In the genomic region with DNA sequence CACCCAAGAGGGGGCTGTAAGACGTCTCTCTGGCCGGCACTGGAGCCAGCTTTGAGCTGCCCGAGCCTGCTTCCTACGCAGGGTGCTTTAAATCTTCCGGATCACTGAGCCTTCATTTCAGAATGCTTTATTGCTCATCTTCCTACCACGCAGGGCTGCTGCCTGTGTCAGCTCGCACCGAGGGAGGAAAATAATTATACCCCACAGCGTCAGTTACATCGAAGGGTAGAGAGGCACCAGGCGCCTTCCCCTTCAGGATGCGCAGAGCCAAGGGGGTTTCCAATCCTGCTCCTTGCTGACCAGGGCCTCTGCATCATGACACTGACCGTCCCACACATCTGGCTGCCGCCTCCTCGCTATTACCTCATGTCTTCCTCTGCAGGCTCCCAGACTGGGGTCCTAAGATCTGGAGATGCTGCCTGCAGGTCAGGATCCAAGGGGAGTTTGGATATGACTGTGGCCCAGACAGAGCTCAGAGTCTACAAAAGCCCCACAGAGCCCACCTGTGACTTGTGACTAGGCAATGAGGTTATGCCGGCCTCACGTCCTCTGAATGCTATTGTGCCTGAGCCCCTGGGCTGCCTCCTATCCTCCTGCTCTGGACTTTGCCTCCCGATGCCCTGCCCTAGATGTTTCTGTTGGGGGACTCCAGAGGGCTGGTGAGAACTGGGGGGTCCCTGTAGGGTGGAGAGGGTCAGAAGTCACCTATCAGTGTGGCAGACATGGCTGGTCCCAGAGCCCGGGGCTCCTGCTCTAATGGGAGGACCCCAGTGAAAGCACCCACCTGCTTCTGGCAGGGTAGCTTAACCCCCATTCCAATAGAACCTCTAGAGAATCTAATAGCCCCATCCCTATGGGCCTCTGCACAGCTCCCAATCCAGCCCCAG, we compare ENCODE assay signal across 17 cellular contexts.
DNase-seq lines count a peak whose midpoint lies in the region; ATAC-seq and TF ChIP-seq lines count a peak whose summit lies in the region.
"Had no signal": no experiment of that assay in that cellular context is flagged by ENCODE, and none has a peak within 500 bp of the region (broad histone marks: within the 10 kb centered on the region; RNA-seq: fewer than 3 reads in every experiment).

No MANE protein-coding gene starts in this region.

- CTCF ChIA-PET in Panc1 (lab: Charles Lee) = no interaction called here
- CTCF ChIA-PET in CD4-positive, alpha-beta T cell (lab: Charles Lee) = no interaction called here

- H3K9me3 Mint-ChIP-seq in CD4-positive, alpha-beta T cell = peaks cover 3% of the 10 kb centered on the region
- H3K9me3 Mint-ChIP-seq: activated CD4-positive, alpha-beta T cell treated with anti-CD3 and anti-CD28 coated beads, Interleukin-2, amount 10 ng/mL, durations not matched to agents 7 days and 5 days; activated naive CD8-positive, alpha-beta T cell treated with anti-CD3 and anti-CD28 coated beads, Interleukin-2, amount 10 ng/mL, durations not matched to agents 7 days and 5 days; immature natural killer cell had no signal

- in situ Hi-C loops in Panc1 (cut with HindIII; ENCODE audit: low pct_unique_long_range_greater_than_20kb, low sequenced_read_pairs) = no loop called here

- no peak overlapping the region for H3K4me3 Mint-ChIP-seq in CD4-positive, alpha-beta T cell
- H3K4me3 Mint-ChIP-seq: activated CD4-positive, alpha-beta T cell treated with anti-CD3 and anti-CD28 coated beads, Interleukin-2, amount 10 ng/mL, durations not matched to agents 7 days and 5 days; activated naive CD8-positive, alpha-beta T cell treated with anti-CD3 and anti-CD28 coated beads, Interleukin-2, amount 10 ng/mL, durations not matched to agents 7 days and 5 days had no signal

- ATAC-seq in Panc1 (0 out of 2 replicates have a peak, but pooled peaks have one; percentile 44), sciatic nerve (no peak)
- ATAC-seq in CD4-positive, alpha-beta T cell (ENCODE audit: poor library complexity) = no peak
- ATAC-seq: esophagus mucosa had no signal

- DNase-seq in Daoy (ENCODE audit: low read depth) (peak; percentile 22), Panc1 (ENCODE audit: low read depth, low spot score) (no peak), kidney glomerular epithelial cell (lab: John Stamatoyannopoulos, UW) (peak; percentile 18), sciatic nerve (ENCODE audit: low spot score) (peak; percentile 48), NCI-H187 treated with DMSO at 0.1 percent for 48 hours (lab: John Stamatoyannopoulos, UW) (no peak), amniotic stem cell (lab: John Stamatoyannopoulos, UW) (no peak)
- DNase-seq in CD4-positive, alpha-beta T cell = no peak
- DNase-seq: activated CD4-positive, alpha-beta T cell treated with anti-CD3 and anti-CD28 coated beads, Interleukin-2, amount 10 ng/mL, durations not matched to agents 7 days and 5 days; activated naive CD8-positive, alpha-beta T cell treated with anti-CD3 and anti-CD28 coated beads, Interleukin-2, amount 10 ng/mL, durations not matched to agents 7 days and 5 days; immature natural killer cell; NCI-H1048; stimulated activated CD4-positive, alpha-beta T cell treated with anti-CD3 and anti-CD28 coated beads, Interleukin-4, amount 100 ng/mL, for 4 hours; SW 1271 had no signal

- no peaks in the 10 kb centered on the region for H3K9me3 ChIP-seq in Panc1 (ENCODE audit: control insufficient read depth, insufficient read depth, low read depth, low read length)
- H3K9me3 ChIP-seq in CD4-positive, alpha-beta T cell (ENCODE audit: control insufficient read depth, low read length) = no peaks in the 10 kb centered on the region
- H3K9me3 ChIP-seq: thoracic aorta had no signal

- H3K27me3 ChIP-seq in Panc1 (ENCODE audit: control insufficient read depth, insufficient read depth, low read length) = no peaks in the 10 kb centered on the region
- H3K27me3 ChIP-seq in CD4-positive, alpha-beta T cell (ENCODE audit: control insufficient read depth, insufficient read depth, low read length) = no peaks in the 10 kb centered on the region

- H3K4me3 ChIP-seq in Panc1 (ENCODE audit: low read depth in 2 of 2, low read length in 2 of 2) = no peak overlapping the region
- H3K4me3 ChIP-seq: dorsolateral prefrontal cortex, thoracic aorta had no signal

- intact Hi-C loops in Panc1 (cut with micrococcal nuclease; ENCODE audit: unreplicated experiment) = no loop called here
- intact Hi-C loops in sciatic nerve (cut with DNase I) = no loop called here
- intact Hi-C loops in CD4-positive, alpha-beta T cell (cut with DNase I, micrococcal nuclease) = no loop called here

- H3K27ac ChIP-seq in Panc1 (ENCODE audit: low read length) = no peak overlapping the region
- no peak overlapping the region for H3K27ac ChIP-seq in CD4-positive, alpha-beta T cell (ENCODE audit: low read depth, low read length)
- H3K27ac ChIP-seq: dorsolateral prefrontal cortex, KMS-11, thoracic aorta had no signal

- H3K36me3 ChIP-seq in Panc1 (ENCODE audit: control insufficient read depth, insufficient read depth, low read length) = no peaks in the 10 kb centered on the region
- H3K36me3 ChIP-seq: thoracic aorta had no signal

- POLR2A ChIA-PET in Panc1 (lab: Charles Lee) = interaction anchor here (0.5 kb wide), 1 partner anchor 644 kb away, joined by 3 read pairs; no protein-coding TSS in a partner anchor
- POLR2A ChIA-PET in CD4-positive, alpha-beta T cell (lab: Charles Lee) = no interaction called here

- no peak for TF ChIP-seq CTCF in Panc1 (IDR thresholded peaks at IDR 0.05)
- TF ChIP-seq CTCF in CD4-positive, alpha-beta T cell (IDR thresholded peaks at IDR 0.05) = no peak

- no peaks in the 10 kb centered on the region for H3K4me1 ChIP-seq in Panc1 (ENCODE audit: control insufficient read depth, insufficient read depth, low read length)

- peaks cover 20% of the 10 kb centered on the region for H3K27me3 Mint-ChIP-seq in CD4-positive, alpha-beta T cell

- no TSS peak for BruUV-seq in Panc1 (replicated peaks; lab: Mats Ljungman, UMichigan)

- H3K27ac Mint-ChIP-seq in CD4-positive, alpha-beta T cell = no peak overlapping the region
- H3K27ac Mint-ChIP-seq: activated CD4-positive, alpha-beta T cell treated with anti-CD3 and anti-CD28 coated beads, Interleukin-2, amount 10 ng/mL, durations not matched to agents 7 days and 5 days; activated naive CD8-positive, alpha-beta T cell treated with anti-CD3 and anti-CD28 coated beads, Interleukin-2, amount 10 ng/mL, durations not matched to agents 7 days and 5 days had no signal

- peaks cover 24% of the 10 kb centered on the region for H3K4me1 Mint-ChIP-seq in CD4-positive, alpha-beta T cell (ENCODE audit: low read depth)

- H3K36me3 Mint-ChIP-seq in CD4-positive, alpha-beta T cell (ENCODE audit: low read depth) = no peaks in the 10 kb centered on the region
- H3K36me3 Mint-ChIP-seq: activated naive CD8-positive, alpha-beta T cell treated with anti-CD3 and anti-CD28 coated beads, Interleukin-2, amount 10 ng/mL, durations not matched to agents 7 days and 5 days; immature natural killer cell had no signal

Comparison
In these comparisons a context has a peak if more than half of its experiments do, and no peak if none do; other contexts are left out.
1. DNase-seq: peak in Daoy (single experiment), kidney glomerular epithelial cell (single experiment) and sciatic nerve (single experiment); none in Panc1 (single experiment), CD4-positive, alpha-beta T cell (0 of 10), NCI-H187 treated with DMSO at 0.1 percent for 48 hours (single experiment) and amniotic stem cell (single experiment).